ENCODE assay signal across 2 cellular contexts in genomic region chrX:53160297-53160983, GRCh38.
TF ChIP-seq lines count a peak whose summit lies in the region.

No MANE protein-coding gene starts in this region.

TF ChIP-seq in K562, 482 proteins besides CTCF, POLR2A, EP300 and RAD21 (continued from another document):
- no peak for TF ChIP-seq HBP1 (CRISPR knock-in tag; IDR thresholded peaks at IDR 0.05)
- no peak for TF ChIP-seq SUPT5H (IDR thresholded peaks at IDR 0.05)
- no peak for TF ChIP-seq COPS2 (conservative IDR thresholded peaks at IDR 0.05)
- TF ChIP-seq ARID3B (CRISPR knock-in tag; IDR thresholded peaks at IDR 0.05; ENCODE audit: borderline replicate concordance), result no peak
- TF ChIP-seq ZNF124 (CRISPR knock-in tag; IDR thresholded peaks at IDR 0.05), result no peak
- TF ChIP-seq ZC3H4 (CRISPR knock-in tag; IDR thresholded peaks at IDR 0.05; ENCODE audit: borderline replicate concordance), result no peak
- TF ChIP-seq E2F1 (CRISPR knock-in tag; IDR thresholded peaks at IDR 0.05), result no peak
- TF ChIP-seq HDAC8 (tag; IDR thresholded peaks at IDR 0.05), result no peak
- no peak for TF ChIP-seq MCM3 (IDR thresholded peaks at IDR 0.05)

TF ChIP-seq in HepG2, 621 proteins besides CTCF, POLR2A, EP300 and RAD21 (continued from another document):
- TF ChIP-seq HNF1A (IDR thresholded peaks at IDR 0.05; ENCODE audit: low read depth) (no peak), HNF1A (CRISPR knock-in tag; IDR thresholded peaks at IDR 0.05; ENCODE audit: borderline replicate concordance) (no peak), ZBTB2 (CRISPR knock-in tag; IDR thresholded peaks at IDR 0.05; ENCODE audit: low read depth) (no peak), ZNF124 (CRISPR knock-in tag; IDR thresholded peaks at IDR 0.05) (no peak), NFKBIZ (CRISPR knock-in tag; IDR thresholded peaks at IDR 0.05) (no peak), ZNF367 (CRISPR knock-in tag; IDR thresholded peaks at IDR 0.05; ENCODE audit: borderline replicate concordance) (no peak), SRSF1 (optimal IDR thresholded peaks at IDR 0.05; ENCODE audit: low read depth, low read length) (no peak), ZNF460 (CRISPR knock-in tag; IDR thresholded peaks at IDR 0.05; ENCODE audit: borderline replicate concordance) (no peak), KLF11 (CRISPR knock-in tag; IDR thresholded peaks at IDR 0.05) (no peak), ZSCAN22 (CRISPR knock-in tag; IDR thresholded peaks at IDR 0.05) (no peak), ZNF546 (CRISPR knock-in tag; conservative IDR thresholded peaks at IDR 0.05) (no peak), FOXO1 (CRISPR knock-in tag; IDR thresholded peaks at IDR 0.05) (no peak), NFYC (CRISPR knock-in tag; IDR thresholded peaks at IDR 0.05) (no peak), PRDM4 (CRISPR knock-in tag; IDR thresholded peaks at IDR 0.05; ENCODE audit: borderline replicate concordance) (no peak), FOXO4 (CRISPR knock-in tag; conservative IDR thresholded peaks at IDR 0.05) (no peak)
